In genomic region chr12:121238604-121239334, GRCh38 we compare ENCODE assay signal across 8 cellular contexts.
DNase-seq lines count a peak whose midpoint lies in the region; ATAC-seq lines count a peak whose summit lies in the region.

No MANE protein-coding gene starts in this region.

- H3K4me3 Mint-ChIP-seq in stimulated activated naive B cell treated with anti-CD40 and anti-IgM and Interleukin-4, amounts not matched to agents 10 μg/mL and 1 μg/mL and 100 μg/mL, for 72 hours = no peak overlapping the region

- peaks cover 40 to 56% of the 10 kb centered on the region in 2 donors for H3K36me3 Mint-ChIP-seq in stimulated activated naive B cell treated with anti-CD40 and anti-IgM and Interleukin-4, amounts not matched to agents 10 μg/mL and 1 μg/mL and 100 μg/mL, for 72 hours

- no peak for ATAC-seq in stimulated activated naive B cell treated with anti-CD40 and anti-IgM and Interleukin-4, amounts not matched to agents 10 μg/mL and 1 μg/mL and 100 μg/mL, for 72 hours (replicated peaks)

- H3K27ac Mint-ChIP-seq in stimulated activated naive B cell treated with anti-CD40 and anti-IgM and Interleukin-4, amounts not matched to agents 10 μg/mL and 1 μg/mL and 100 μg/mL, for 72 hours = peak overlapping the region; percentile 34

- DNase-seq in SIG-M5 treated with dmso at 0.1 percent for 504 hours (lab: John Stamatoyannopoulos, UW; ENCODE audit: unreplicated experiment) = peak; percentile 64
- no peak for DNase-seq in SIG-M5 (lab: John Stamatoyannopoulos, UW)
- DNase-seq in NCI-H510A treated with DMSO at 0.1 percent for 48 hours (lab: John Stamatoyannopoulos, UW) = peak; percentile 94
- peak; percentile 62 for DNase-seq in ecto neural progenitor cell (ENCODE audit: low spot score)
- no peak for DNase-seq in stimulated activated naive B cell treated with anti-CD40 and anti-IgM and Interleukin-4, amounts not matched to agents 10 μg/mL and 1 μg/mL and 100 μg/mL, for 72 hours
- no peak for DNase-seq in OCI-M2 (lab: John Stamatoyannopoulos, UW; ENCODE audit: unreplicated experiment)
- no peak for DNase-seq in stimulated activated CD4-positive, alpha-beta T cell treated with anti-CD3 and anti-CD28 coated beads, Interleukin-4, amount 100 ng/mL, for 1 hour
- no peak for DNase-seq in activated gamma-delta T cell treated with Interleukin-2 at 50 U/mL for 16 hours

- H3K27me3 Mint-ChIP-seq in stimulated activated naive B cell treated with anti-CD40 and anti-IgM and Interleukin-4, amounts not matched to agents 10 μg/mL and 1 μg/mL and 100 μg/mL, for 72 hours = no peaks in the 10 kb centered on the region

- no peaks in the 10 kb centered on the region for H3K9me3 Mint-ChIP-seq in stimulated activated naive B cell treated with anti-CD40 and anti-IgM and Interleukin-4, amounts not matched to agents 10 μg/mL and 1 μg/mL and 100 μg/mL, for 72 hours

- H3K4me1 Mint-ChIP-seq in stimulated activated naive B cell treated with anti-CD40 and anti-IgM and Interleukin-4, amounts not matched to agents 10 μg/mL and 1 μg/mL and 100 μg/mL, for 72 hours = peaks cover 21 to 29% of the 10 kb centered on the region in 2 donors

Comparison
In these comparisons a context has a peak if more than half of its experiments do, and no peak if none do; other contexts are left out.
1. DNase-seq: peak in SIG-M5 treated with dmso at 0.1 percent for 504 hours (single experiment), NCI-H510A treated with DMSO at 0.1 percent for 48 hours (single experiment) and ecto neural progenitor cell (single experiment); none in SIG-M5 (single experiment), stimulated activated naive B cell treated with anti-CD40 and anti-IgM and Interleukin-4, amounts not matched to agents 10 μg/mL and 1 μg/mL and 100 μg/mL, for 72 hours (single experiment), OCI-M2 (single experiment), stimulated activated CD4-positive, alpha-beta T cell treated with anti-CD3 and anti-CD28 coated beads, Interleukin-4, amount 100 ng/mL, for 1 hour (single experiment) and activated gamma-delta T cell treated with Interleukin-2 at 50 U/mL for 16 hours (single experiment).